ENCODE assay signal across 8 cellular contexts in the genomic region with DNA sequence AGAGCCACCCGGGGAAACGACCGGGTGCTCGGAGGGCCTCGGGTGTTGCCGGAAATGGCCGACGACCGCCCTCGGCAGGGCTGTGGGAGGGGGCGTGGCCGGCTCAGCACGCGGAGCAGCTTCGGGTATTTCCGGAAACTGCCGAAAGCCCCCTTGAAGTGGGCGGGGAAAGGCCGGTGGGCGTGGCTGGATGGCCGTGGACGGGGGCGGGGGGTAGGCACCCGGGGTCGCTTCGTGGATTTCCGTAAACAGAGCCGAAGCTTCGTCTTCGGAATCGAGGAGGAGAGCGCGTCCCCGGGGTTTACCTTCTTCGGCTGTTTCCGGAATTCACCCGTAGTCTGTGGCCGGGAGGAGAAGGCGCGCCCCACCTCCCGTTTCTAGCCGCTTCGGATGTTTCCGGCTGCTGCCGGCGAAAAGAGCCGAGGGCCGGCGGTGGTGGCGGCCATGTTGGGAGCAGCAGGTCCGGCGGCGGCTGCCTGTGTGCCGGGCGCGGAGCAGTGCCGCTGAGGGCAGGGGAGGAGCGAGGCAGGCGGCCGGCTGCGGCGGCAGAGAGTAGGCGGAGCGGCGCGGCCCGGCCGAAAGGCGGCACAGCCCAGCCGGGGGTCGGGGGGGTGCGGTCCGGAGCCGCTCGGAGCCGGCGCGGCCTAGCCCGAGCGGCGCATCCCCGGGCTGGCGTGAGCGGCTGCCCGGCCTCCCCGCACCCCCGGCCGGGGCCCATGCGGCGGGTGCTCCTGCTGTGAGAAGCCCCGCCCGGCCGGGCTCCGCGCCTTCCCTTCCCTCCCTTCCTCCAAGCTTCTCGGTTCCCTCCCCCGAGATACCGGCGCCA. TPM values are rescaled to one million over a fixed set of nuclear protein-coding genes. Genes with fewer than 3 reads are reported as not detected.
DNase-seq lines count a peak whose midpoint lies in the region; ATAC-seq, FAIRE-seq and TF ChIP-seq lines count a peak whose summit lies in the region.

A gene (plus strand): TSS at position 429 of the 826 bp plus-strand sequence. CDS start 397 bp downstream, at position 826.

- peak within 1 kb of the TSS; percentile 96 for H2AK9ac ChIP-seq in IMR-90 (replicated peaks; ENCODE audit: low read depth, low read length, poor library complexity)

- H4K20me1 ChIP-seq in IMR-90 (ENCODE audit: insufficient read depth, low read length) (peaks cover 39% of the 10 kb centered on the region), endothelial cell of umbilical vein (replicated peaks; ENCODE audit: control insufficient read depth, extremely low read depth, insufficient read depth, low read length) (peaks cover 3% of the 10 kb centered on the region)

- peak within 1 kb of the TSS; percentile 85 for H3K14ac ChIP-seq in IMR-90 (replicated peaks; ENCODE audit: low read depth, low read length)

- H3K18ac ChIP-seq in IMR-90 (ENCODE audit: low read depth, low read length): no peak within 1 kb of the TSS

- TF ChIP-seq RAD21 in IMR-90 (IDR thresholded peaks at IDR 0.05; ENCODE audit: low read length): no peak

- H2AFZ ChIP-seq in IMR-90 (replicated peaks; ENCODE audit: low read length, poor library complexity): peak within 1 kb of the TSS; percentile 85
- peak within 1 kb of the TSS; percentile 49 for H2AFZ ChIP-seq in endothelial cell of umbilical vein (ENCODE audit: low read depth, low read length)

- H3K4me2 ChIP-seq in IMR-90 (ENCODE audit: low read depth, low read length) (peak within 1 kb of the TSS; percentile 86), endothelial cell of umbilical vein (ENCODE audit: insufficient read depth, low read length) (peak within 1 kb of the TSS; percentile 81)

- ATAC-seq in GM21528 (IDR thresholded peaks at IDR 0.05; ENCODE audit: low FRiP score, unreplicated experiment) (peak; percentile 80), IMR-90 (ENCODE audit: low read depth) (peak; percentile 91)

- H3K23ac ChIP-seq in IMR-90 (ENCODE audit: low read depth, low read length): peak within 1 kb of the TSS; percentile 89

- intact Hi-C loops in IMR-90 (cut with micrococcal nuclease) (loop anchor here (1.0 kb wide), 1 partner anchor 33 kb away; no protein-coding TSS in a partner anchor), endothelial cell of umbilical vein (cut with micrococcal nuclease) (loop anchor here (1.0 to 5.0 kb wide), 5 partner anchors 26 to 1087 kb away; a partner anchor contains a TSS)

- BruUV-seq in IMR-90 (replicated peaks; lab: Mats Ljungman, UMichigan) (no TSS peak), endothelial cell of umbilical vein (replicated peaks; lab: Mats Ljungman, UMichigan) (no TSS peak)

- dilution Hi-C loops in IMR-90 (cut with HindIII; ENCODE audit: low sequenced_read_pairs, unreplicated experiment): no loop called here
- dilution Hi-C loops in endothelial cell of umbilical vein (cut with MboI; ENCODE audit: extremely low pct_ligation_motif_present, low sequenced_read_pairs): no loop called here

- peak within 1 kb of the TSS; percentile 57 for H3K56ac ChIP-seq in IMR-90 (ENCODE audit: extremely low read depth, insufficient read depth, low read length)

- H3K27me3 ChIP-seq in IMR-90 (ENCODE audit: control insufficient read depth, insufficient read depth, low read length) (no peaks in the 10 kb centered on the region), endothelial cell of umbilical vein (ENCODE audit: control insufficient read depth in 2 of 2, insufficient read depth in 2 of 2, low read length in 2 of 2) (no peaks in the 10 kb centered on the region)

- H4K5ac ChIP-seq in IMR-90 (ENCODE audit: low read depth, low read length): peak within 1 kb of the TSS; percentile 27

- CTCF ChIA-PET in IMR-90 (lab: Yijun Ruan, JAX) (interaction anchor here (0.9 to 3.7 kb wide), 3 partner anchors 71 to 107 kb away, joined by 4 to 21 read pairs (median 7); no protein-coding TSS in a partner anchor), endothelial cell of umbilical vein (lab: Charles Lee) (interaction anchor here (0.6 to 16.7 kb wide), 32 partner anchors 9 to 933 kb away, joined by 3 to 264 read pairs (median 5); a partner anchor contains a TSS)

- H3K9me3 ChIP-seq in IMR-90 (ENCODE audit: control insufficient read depth, insufficient read depth, low read length) (no peaks in the 10 kb centered on the region), endothelial cell of umbilical vein (replicated peaks; ENCODE audit: control insufficient read depth, insufficient read depth, low read length) (no peaks in the 10 kb centered on the region)

- peak within 1 kb of the TSS; percentile 89 for H3K9ac ChIP-seq in IMR-90 (ENCODE audit: low read depth, low read length)
- H3K9ac ChIP-seq in endothelial cell of umbilical vein (replicated peaks; ENCODE audit: extremely low read depth, insufficient read depth, low read length): peak within 1 kb of the TSS; percentile 88

- 0% methylated on average over 42 of the region's 99 CpGs; no CpG with 5 or more reads in 1 of the 2 experiments for WGBS in IMR-90 (ENCODE audit: extremely low coverage in 2 of 2, insufficient read length in 1 of 2), 2 experiments

- H3K36me3 ChIP-seq in IMR-90 (ENCODE audit: control insufficient read depth, insufficient read depth, low read length) (peaks cover 2% of the 10 kb centered on the region; the same call in 1 of the 2 replicates), endothelial cell of umbilical vein (ENCODE audit: control insufficient read depth in 2 of 2, extremely low read depth in 1 of 2, insufficient read depth in 2 of 2, low read length in 2 of 2) (no peaks in the 10 kb centered on the region)

- no peak within 1 kb of the TSS for H2BK120ac ChIP-seq in IMR-90 (ENCODE audit: low read depth, low read length)

- TF ChIP-seq POLR2A in IMR-90 (IDR thresholded peaks at IDR 0.05; ENCODE audit: low read depth, low read length) (peak; percentile 66), endothelial cell of umbilical vein (IDR thresholded peaks at IDR 0.05; ENCODE audit: low read depth, low read length) (peak; percentile 72)

- peaks cover 11% of the 10 kb centered on the region for H3K4me1 ChIP-seq in IMR-90 (ENCODE audit: control insufficient read depth, insufficient read depth, low read length)
- peaks cover 26% of the 10 kb centered on the region for H3K4me1 ChIP-seq in endothelial cell of umbilical vein (ENCODE audit: control insufficient read depth, extremely low read depth, insufficient read depth, low read length)

- H3K4me3 ChIP-seq in IMR-90 (ENCODE audit: insufficient read depth, low read depth, low read length) (peak within 1 kb of the TSS; percentile 81), endothelial cell of umbilical vein (replicated peaks in 1 of 3; ENCODE audit: insufficient read depth in 1 of 3, low read depth in 1 of 3, low read length in 3 of 3) (peak within 1 kb of the TSS; percentile 70 to 87 (median 85))

- POLR2A ChIA-PET in IMR-90 (lab: Charles Lee; ENCODE audit: unreplicated experiment): interaction anchor here (0.5 to 0.7 kb wide), 7 partner anchors 11 to 145 kb away, joined by 3 to 15 read pairs (median 4); a partner anchor contains a TSS
- POLR2A ChIA-PET in endothelial cell of umbilical vein (lab: Charles Lee): interaction anchor here (0.5 to 1.2 kb wide), 6 partner anchors 8 to 345 kb away, joined by 3 to 6 read pairs (median 3); a partner anchor contains a TSS

- H3K79me1 ChIP-seq in IMR-90 (ENCODE audit: low read depth in 1 of 2, low read length in 2 of 2): peaks cover 2 to 39% of the 10 kb centered on the region in 2 experiments; a peak in 3 of 4 replicates

- peak within 1 kb of the TSS; percentile 57 for H3K27ac ChIP-seq in IMR-90 (ENCODE audit: insufficient read depth, low read length)
- H3K27ac ChIP-seq in endothelial cell of umbilical vein (ENCODE audit: insufficient read depth, low read depth, low read length): peak within 1 kb of the TSS; percentile 61

- peaks cover 45% of the 10 kb centered on the region for H3K79me2 ChIP-seq in endothelial cell of umbilical vein (ENCODE audit: control insufficient read depth, insufficient read depth, low read length)

- in situ Hi-C loops in IMR-90 (cut with MboI; ENCODE audit: low sequenced_read_pairs): loop anchor here (5.0 kb wide), 2 partner anchors 108 to 308 kb away; no protein-coding TSS in a partner anchor

- peak within 1 kb of the TSS; percentile 26 for H4K91ac ChIP-seq in IMR-90 (ENCODE audit: insufficient read depth, low read depth, low read length)

- H2AK5ac ChIP-seq in IMR-90 (ENCODE audit: low read depth, low read length): peak within 1 kb of the TSS; percentile 89

- H4K8ac ChIP-seq in IMR-90 (ENCODE audit: low read depth in 2 of 2, low read length in 2 of 2): peak within 1 kb of the TSS; percentile 75 to 95; a peak in 3 of 4 replicates

- TF ChIP-seq CTCF in IMR-90 (conservative IDR thresholded peaks at IDR 0.05; ENCODE audit: low read depth, low read length) (no peak), endothelial cell of umbilical vein (IDR thresholded peaks at IDR 0.05; ENCODE audit: extremely low read depth in 1 of 2, insufficient read depth in 1 of 2, low read depth in 1 of 2, low read length in 2 of 2) (no peak)

- DNase-seq in DMS 273 (lab: John Stamatoyannopoulos, UW; ENCODE audit: unreplicated experiment): peak; percentile 98
- DNase-seq in IMR-90: peak; percentile 96
- DNase-seq in OCI-M1 (lab: John Stamatoyannopoulos, UW): peak; percentile 100
- peak; percentile 100 for DNase-seq in activated T-cell treated with anti-CD3 and anti-CD28 coated beads for 24 hours (ENCODE audit: low read depth)
- DNase-seq in endothelial cell of umbilical vein (ENCODE audit: low read depth, low spot score): peak; percentile 96
- DNase-seq in middle frontal gyrus (ENCODE audit: extremely low spot score, low spot score): peak; percentile 93
- peak; percentile 99 for DNase-seq in stimulated activated CD8-positive, alpha-beta memory T cell treated with anti-CD3 and anti-CD28 coated beads, Interleukin-2, amount 100 ng/mL, for 48 hours (ENCODE audit: low read depth in 2 of 2)

- H3K4ac ChIP-seq in IMR-90 (ENCODE audit: low read depth, low read length): peak within 1 kb of the TSS; percentile 71

- peaks cover 14% of the 10 kb centered on the region for H3K9me1 ChIP-seq in IMR-90 (ENCODE audit: insufficient read depth, low read length)
- H3K9me1 ChIP-seq in endothelial cell of umbilical vein (replicated peaks; ENCODE audit: control insufficient read depth, extremely low read depth, insufficient read depth, low read length): no peaks in the 10 kb centered on the region

- peak within 1 kb of the TSS; percentile 73 for H2BK5ac ChIP-seq in IMR-90 (ENCODE audit: low read depth, low read length, poor library complexity, severe bottlenecking)

- FAIRE-seq in endothelial cell of umbilical vein (lab: Jason Lieb, UNC): peak; percentile 100

- no peak within 1 kb of the TSS for H2BK20ac ChIP-seq in IMR-90 (ENCODE audit: low read depth, low read length)

- peak within 1 kb of the TSS; percentile 5; the same call in 1 of the 3 replicates for H2BK15ac ChIP-seq in IMR-90 (ENCODE audit: low read depth, low read length)

RNA-seq across cellular contexts. Expression of the gene that starts here (rescaled TPM):
- total RNA-seq in IMR-90 (2012; rRNA removed) (6.6 and 7.2 TPM in 2 replicates), endothelial cell of umbilical vein (33.4 and 34.7 TPM in 2 replicates)
- polyA plus RNA-seq in IMR-90 (2012; rRNA removed) (17.3 and 19.9 TPM in 2 replicates), endothelial cell of umbilical vein (16.6 and 16.7 TPM in 2 replicates)
- 13.2 and 14.5 TPM in 2 replicates for polyA plus RNA-seq in IMR-90 (2012; cell fraction: cytosol; rRNA removed)
- 17.4 and 22.9 TPM in 2 replicates for polyA plus RNA-seq in IMR-90 (2012; cell fraction: nucleus; rRNA removed; ENCODE audit: low replicate concordance)
- polyA plus RNA-seq in endothelial cell of umbilical vein (2011; cell fraction: cytosol; rRNA removed): 19.1 and 19.9 TPM in 2 replicates
- polyA plus RNA-seq in endothelial cell of umbilical vein (2011; cell fraction: nucleus; rRNA removed): 23.1 and 28.7 TPM in 2 replicates
- polyA plus RNA-seq in endothelial cell of umbilical vein (2012): 19.7 and 21.0 TPM in 2 replicates
- polyA minus RNA-seq in endothelial cell of umbilical vein: 18.3 and 34.6 TPM in 2 replicates
- 45.0 TPM for polyA minus RNA-seq in endothelial cell of umbilical vein (2011; cell fraction: cytosol; rRNA and poly(A)+ RNA removed)
- polyA minus RNA-seq in endothelial cell of umbilical vein (2011; cell fraction: nucleus; rRNA and poly(A)+ RNA removed): 14.6 and 18.9 TPM in 2 replicates

Comparison
In these comparisons a context has a peak if more than half of its experiments do, and no peak if none do; other contexts are left out.
1. Peak in every context shown above with its lines: DNase-seq, ATAC-seq, H3K4me3 ChIP-seq and H3K27ac ChIP-seq.